ENCODE assay signal across 1 cellular context in the genomic region with DNA sequence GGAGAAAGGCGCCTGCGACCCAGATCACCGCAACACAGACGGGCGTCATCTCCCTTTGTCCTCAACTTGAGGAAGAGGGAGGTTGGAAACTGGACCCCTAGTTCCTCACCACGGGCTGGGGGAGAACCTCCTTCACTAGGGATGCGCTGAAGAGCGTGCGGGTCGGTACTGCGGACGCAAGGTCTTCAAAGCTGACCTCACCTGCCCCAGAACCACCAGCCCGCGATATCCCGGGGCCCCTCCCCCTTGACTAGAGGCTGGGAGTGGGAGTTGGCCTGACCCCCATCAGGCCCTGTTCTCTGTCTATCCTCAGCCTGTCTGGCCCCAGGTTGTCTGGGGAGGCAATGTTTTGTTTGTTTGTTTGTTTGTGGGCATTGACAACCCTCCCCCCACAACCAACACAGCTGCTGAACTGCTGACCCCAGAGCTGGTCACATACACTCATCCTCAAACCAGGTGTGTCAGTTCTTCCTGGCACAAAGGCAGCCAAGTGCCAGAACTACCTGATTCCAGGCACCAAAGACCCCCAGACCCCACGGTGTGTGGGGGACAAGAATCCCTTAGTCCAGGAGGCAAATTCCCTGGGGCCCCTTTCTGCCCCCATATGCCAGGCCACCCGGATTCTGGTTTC.
TF ChIP-seq lines count a peak whose summit lies in the region.

No MANE protein-coding gene starts in this region.

TF ChIP-seq in HepG2, 621 proteins besides CTCF, POLR2A, EP300 and RAD21:
- TF ChIP-seq PRPF4 (IDR thresholded peaks at IDR 0.05; ENCODE audit: low read depth, low read length, poor library complexity, severe bottlenecking): no peak
- TF ChIP-seq, protein P1, sequence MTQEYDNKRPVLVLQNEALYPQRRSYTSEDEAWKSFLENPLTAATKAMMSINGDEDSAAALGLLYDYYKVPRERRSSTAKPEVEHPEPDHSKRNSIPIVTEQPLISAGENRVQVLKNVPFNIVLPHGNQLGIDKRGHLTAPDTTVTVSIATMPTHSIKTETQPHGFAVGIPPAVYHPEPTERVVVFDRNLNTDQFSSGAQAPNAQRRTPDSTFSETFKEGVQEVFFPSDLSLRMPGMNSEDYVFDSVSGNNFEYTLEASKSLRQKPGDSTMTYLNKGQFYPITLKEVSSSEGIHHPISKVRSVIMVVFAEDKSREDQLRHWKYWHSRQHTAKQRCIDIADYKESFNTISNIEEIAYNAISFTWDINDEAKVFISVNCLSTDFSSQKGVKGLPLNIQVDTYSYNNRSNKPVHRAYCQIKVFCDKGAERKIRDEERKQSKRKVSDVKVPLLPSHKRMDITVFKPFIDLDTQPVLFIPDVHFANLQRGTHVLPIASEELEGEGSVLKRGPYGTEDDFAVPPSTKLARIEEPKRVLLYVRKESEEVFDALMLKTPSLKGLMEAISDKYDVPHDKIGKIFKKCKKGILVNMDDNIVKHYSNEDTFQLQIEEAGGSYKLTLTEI (CRISPR knock-in tag; conservative IDR thresholded peaks at IDR 0.05): no peak
- TF ChIP-seq ZBTB8A (CRISPR knock-in tag; IDR thresholded peaks at IDR 0.05; ENCODE audit: borderline replicate concordance, low read depth): no peak
- 0 out of 2 replicates have a peak, but pooled peaks have one; percentile 10 for TF ChIP-seq MYC (CRISPR knock-in tag; IDR thresholded peaks at IDR 0.05; ENCODE audit: borderline replicate concordance)
